In genomic region chr6:19524787-19525186, GRCh38 we compare ENCODE assay signal across 17 cellular contexts.
A peak's percentile ranks its signal among the peaks of the same experiment; 100 is the strongest.
DNase-seq lines count a peak whose midpoint lies in the region; ATAC-seq and TF ChIP-seq lines count a peak whose summit lies in the region.
"Had no signal": no experiment of that assay in that cellular context is flagged by ENCODE, and none has a peak within 500 bp of the region (broad histone marks: within the 10 kb centered on the region; RNA-seq: fewer than 3 reads in every experiment).

No MANE protein-coding gene starts in this region.

- H3K27me3 ChIP-seq in esophagus muscularis mucosa, result no peaks in the 10 kb centered on the region
- H3K27me3 ChIP-seq in aorta (ENCODE audit: control insufficient read depth in 1 of 2, insufficient read depth in 2 of 2, low read length in 1 of 2), result no peaks in the 10 kb centered on the region
- H3K27me3 ChIP-seq: BLaER1 treated with 17β-estradiol and CSF1 and Interleukin-3, amounts not matched to agents 10 nM and 100 nM had no signal

- no peak overlapping the region for H3K4me3 Mint-ChIP-seq in nephron
- H3K4me3 Mint-ChIP-seq: B cell; CD4-positive, alpha-beta T cell; CD8-positive, alpha-beta T cell had no signal

- H3K27ac ChIP-seq in esophagus muscularis mucosa (replicated peaks in 1 of 4), result peak overlapping the region in 3 of 4 donors; percentile 4 to 48 (median 46)
- H3K27ac ChIP-seq in aorta (ENCODE audit: low read depth in 1 of 2, low read length in 2 of 2), result no peak overlapping the region
- H3K27ac ChIP-seq: BLaER1 treated with 17β-estradiol and CSF1 and Interleukin-3, amounts not matched to agents 10 nM and 100 nM; C4-2B had no signal

- TF ChIP-seq POLR2A in esophagus muscularis mucosa (IDR thresholded peaks at IDR 0.05; ENCODE audit: low read depth), result no peak

- no peaks in the 10 kb centered on the region for H3K9me3 Mint-ChIP-seq in nephron
- H3K9me3 Mint-ChIP-seq: CD8-positive, alpha-beta T cell had no signal

- H3K27me3 Mint-ChIP-seq in nephron (ENCODE audit: low read depth), result no peaks in the 10 kb centered on the region
- H3K27me3 Mint-ChIP-seq: B cell; CD4-positive, alpha-beta T cell had no signal

- H3K4me1 Mint-ChIP-seq in nephron, result peaks cover 35% of the 10 kb centered on the region
- H3K4me1 Mint-ChIP-seq: B cell had no signal

- no peaks in the 10 kb centered on the region for H3K36me3 ChIP-seq in esophagus muscularis mucosa
- H3K36me3 ChIP-seq in aorta (ENCODE audit: control insufficient read depth in 1 of 2, insufficient read depth in 2 of 2, low read length in 1 of 2), result no peaks in the 10 kb centered on the region
- H3K36me3 ChIP-seq: BLaER1 treated with 17β-estradiol and CSF1 and Interleukin-3, amounts not matched to agents 10 nM and 100 nM had no signal

- H3K36me3 Mint-ChIP-seq in nephron (ENCODE audit: low read depth), result no peaks in the 10 kb centered on the region
- H3K36me3 Mint-ChIP-seq: CD8-positive, alpha-beta T cell had no signal

- H3K4me1 ChIP-seq in esophagus muscularis mucosa (peaks cover 0 to 22% (median 18%) of the 10 kb centered on the region in 4 donors), aorta (ENCODE audit: control insufficient read depth in 1 of 2, insufficient read depth in 2 of 2, low read length in 2 of 2) (peaks cover 3 to 6% of the 10 kb centered on the region in 2 donors)
- H3K4me1 ChIP-seq: BLaER1 treated with 17β-estradiol and CSF1 and Interleukin-3, amounts not matched to agents 10 nM and 100 nM; Caco-2 had no signal

- no peak for TF ChIP-seq EP300 in esophagus muscularis mucosa (IDR thresholded peaks at IDR 0.05)

- intact Hi-C loops in esophagus muscularis mucosa (cut with DNase I) (no loop called here), aorta (cut with DNase I) (no loop called here)

- no peak for DNase-seq in esophagus muscularis mucosa (ENCODE audit: extremely low spot score)
- DNase-seq in aorta, result no peak
- DNase-seq in activated effector memory CD4-positive, alpha-beta T cell treated with anti-CD3 and anti-CD28 coated beads, Interleukin-2, amount 50 U/mL, for 16 hours, result no peak
- DNase-seq in stimulated activated CD4-positive, alpha-beta T cell treated with anti-CD3 and anti-CD28 coated beads, Interleukin-15, amount 100 ng/mL, for 24 hours, result no peak
- DNase-seq in AML-193 (lab: John Stamatoyannopoulos, UW), result no peak
- DNase-seq: 8988T; ACHN; Caco-2; Calu3; CD4-positive, alpha-beta T cell; CD8-positive, alpha-beta T cell; DMS79 treated with DMSO at 0.1 percent for 48 hours; GF-D8 had no signal

- H3K4me3 ChIP-seq in esophagus muscularis mucosa, result no peak overlapping the region
- H3K4me3 ChIP-seq in aorta (ENCODE audit: low read length in 2 of 2), result no peak overlapping the region
- H3K4me3 ChIP-seq: BLaER1 treated with 17β-estradiol and CSF1 and Interleukin-3, amounts not matched to agents 10 nM and 100 nM had no signal

- H3K9me3 ChIP-seq in esophagus muscularis mucosa (no peaks in the 10 kb centered on the region), aorta (ENCODE audit: control insufficient read depth, low read length) (no peaks in the 10 kb centered on the region)
- H3K9me3 ChIP-seq: BLaER1 treated with 17β-estradiol and CSF1 and Interleukin-3, amounts not matched to agents 10 nM and 100 nM; Caco-2 had no signal

- H3K27ac Mint-ChIP-seq in nephron, result peak overlapping the region; percentile 50 to 87 (median 77)
- H3K27ac Mint-ChIP-seq: B cell; CD4-positive, alpha-beta T cell; CD8-positive, alpha-beta T cell had no signal

- TF ChIP-seq CTCF in esophagus muscularis mucosa (IDR thresholded peaks at IDR 0.05) (no peak), nephron (IDR thresholded peaks at IDR 0.05; ENCODE audit: unreplicated experiment in 3 of 3) (no peak)

- WGBS in esophagus muscularis mucosa, result 50% methylated on average over 1 of the region's 1 CpG
- WGBS in aorta, 2 donors, result 18 to 23% methylated on average over 1 of the region's 1 CpG

- peak; percentile 15 for ATAC-seq in aorta (ENCODE audit: low FRiP score)
- ATAC-seq: CD8-positive, alpha-beta T cell had no signal

Comparison
In these comparisons a context has a peak if more than half of its experiments do, and no peak if none do; other contexts are left out.
1. H3K27ac ChIP-seq: peak in esophagus muscularis mucosa (3 of 4); none in aorta (0 of 2).